ENCODE assay signal across 9 cellular contexts in the genomic region with DNA sequence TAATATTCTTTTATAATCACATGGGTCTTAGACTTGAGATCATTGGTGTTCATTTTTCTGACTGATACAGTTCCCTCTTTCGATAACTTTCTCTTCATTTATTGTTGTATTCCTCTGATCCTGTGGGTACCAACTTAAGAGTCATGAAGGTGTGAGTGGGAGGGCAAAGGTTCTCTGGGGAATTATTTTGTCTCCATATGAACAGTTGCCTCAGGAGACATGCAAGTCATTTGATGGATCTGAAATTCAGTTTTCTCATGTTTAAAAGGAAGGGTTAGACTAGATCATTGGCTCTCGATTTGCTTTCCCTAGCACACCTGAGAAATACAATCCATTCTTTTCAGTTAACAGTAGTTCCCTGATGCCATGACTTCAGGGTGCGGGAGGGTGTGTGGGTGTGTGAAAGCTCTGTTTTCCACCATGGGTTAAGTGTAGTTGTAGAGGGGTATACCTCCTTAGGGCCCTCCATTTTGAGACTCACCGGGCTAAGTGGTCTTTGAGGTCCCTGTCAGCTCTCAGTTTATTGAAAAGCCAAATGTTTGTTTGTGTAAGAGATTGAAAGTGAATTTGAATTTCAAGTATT. TPM values are rescaled to one million over a fixed set of nuclear protein-coding genes. Genes with fewer than 3 reads are reported as not detected.
A peak's percentile ranks its signal among the peaks of the same experiment; 100 is the strongest.
DNase-seq lines count a peak whose midpoint lies in the region; ATAC-seq, FAIRE-seq and TF ChIP-seq lines count a peak whose summit lies in the region.
"Had no signal": no experiment of that assay in that cellular context is flagged by ENCODE, and none has a peak within 500 bp of the region (broad histone marks: within the 10 kb centered on the region; RNA-seq: fewer than 3 reads in every experiment).

No MANE protein-coding gene starts in this region.

- H3K27ac Mint-ChIP-seq in activated CD8-positive, alpha-beta T cell treated with anti-CD3 and anti-CD28 coated beads for 36 hours = peak overlapping the region; percentile 95

- peak overlapping the region; percentile 72 for H3K27ac ChIP-seq in keratinocyte (ENCODE audit: control insufficient read depth, insufficient read depth, low read length)
- no peak overlapping the region for H3K27ac ChIP-seq in subcutaneous abdominal adipose tissue (ENCODE audit: low read depth, low read length)

- peaks cover 14% of the 10 kb centered on the region for H3K4me1 ChIP-seq in keratinocyte (ENCODE audit: control insufficient read depth, extremely low read depth, insufficient read depth, low read length)
- peaks cover 3 to 19% (median 15%) of the 10 kb centered on the region in 5 donors for H3K4me1 ChIP-seq in subcutaneous abdominal adipose tissue (ENCODE audit: control insufficient read depth in 5 of 5, insufficient read depth in 5 of 5, low read length in 5 of 5)

- H3K4me3 ChIP-seq in keratinocyte (ENCODE audit: control insufficient read depth in 2 of 3, extremely low read depth in 1 of 3, insufficient read depth in 2 of 3, low read depth in 1 of 3, low read length in 3 of 3) (peak overlapping the region; percentile 41 to 89 (median 75)), subcutaneous abdominal adipose tissue (ENCODE audit: low read depth in 1 of 5, low read length in 5 of 5) (peak overlapping the region; percentile 62 to 85 (median 66))
- H3K4me3 ChIP-seq: lung had no signal

- no peaks in the 10 kb centered on the region for H3K36me3 ChIP-seq in keratinocyte (ENCODE audit: control insufficient read depth in 2 of 2, extremely low read depth in 1 of 2, insufficient read depth in 2 of 2, low read length in 2 of 2)
- H3K36me3 ChIP-seq in subcutaneous abdominal adipose tissue (ENCODE audit: control insufficient read depth in 5 of 5, insufficient read depth in 5 of 5, low read length in 5 of 5) = peaks cover 3 to 13% (median 6%) of the 10 kb centered on the region in 5 donors

- no peaks in the 10 kb centered on the region for H3K27me3 ChIP-seq in keratinocyte (ENCODE audit: control insufficient read depth, extremely low read depth, insufficient read depth, low read length)
- no peaks in the 10 kb centered on the region for H3K27me3 ChIP-seq in subcutaneous abdominal adipose tissue (ENCODE audit: control insufficient read depth in 5 of 5, insufficient read depth in 4 of 5, low read length in 5 of 5)

- POLR2A ChIA-PET in activated CD8-positive, alpha-beta T cell treated with anti-CD3 and anti-CD28 coated beads for 36 hours (lab: Charles Lee) = interaction anchor here (1.1 to 2.2 kb wide), 7 partner anchors 11 to 189 kb away, joined by 3 to 7 read pairs (median 3); partner anchors contain the start of gene CNTRL

- no peaks in the 10 kb centered on the region for H3K27me3 Mint-ChIP-seq in activated CD8-positive, alpha-beta T cell treated with anti-CD3 and anti-CD28 coated beads for 36 hours

- ATAC-seq in activated CD8-positive, alpha-beta T cell treated with anti-CD3 and anti-CD28 coated beads for 36 hours = no peak

- H4K20me1 ChIP-seq in keratinocyte (ENCODE audit: control insufficient read depth, extremely low read depth, insufficient read depth, low read length) = no peaks in the 10 kb centered on the region

- H3K9ac ChIP-seq in keratinocyte (ENCODE audit: control insufficient read depth, extremely low read depth, insufficient read depth, low read length) = peak overlapping the region; percentile 67
- H3K9ac ChIP-seq in subcutaneous abdominal adipose tissue (ENCODE audit: low read length in 5 of 5) = peak overlapping the region; percentile 26 to 66 (median 62)

- CTCF ChIA-PET in activated CD8-positive, alpha-beta T cell treated with anti-CD3 and anti-CD28 coated beads for 36 hours (lab: Charles Lee) = interaction anchor here (0.6 to 2.4 kb wide), 10 partner anchors 9 to 361 kb away, joined by 3 to 8 read pairs (median 4); no protein-coding TSS in a partner anchor

- H3K9me3 ChIP-seq in keratinocyte (ENCODE audit: control insufficient read depth, low read depth, low read length) (no peaks in the 10 kb centered on the region), subcutaneous abdominal adipose tissue (ENCODE audit: control insufficient read depth in 5 of 5, low read length in 5 of 5) (no peaks in the 10 kb centered on the region)

- peaks cover 4% of the 10 kb centered on the region for H3K9me3 Mint-ChIP-seq in activated CD8-positive, alpha-beta T cell treated with anti-CD3 and anti-CD28 coated beads for 36 hours

- FAIRE-seq in keratinocyte (lab: Jason Lieb, UNC) = no peak

- no peak for TF ChIP-seq CTCF in activated CD8-positive, alpha-beta T cell treated with anti-CD3 and anti-CD28 coated beads for 36 hours (IDR thresholded peaks at IDR 0.05)
- TF ChIP-seq CTCF in keratinocyte (optimal IDR thresholded peaks at IDR 0.05 in 1 of 3, IDR thresholded peaks at IDR 0.05 in 1 of 3, conservative IDR thresholded peaks at IDR 0.05 in 1 of 3; ENCODE audit: extremely low read depth in 1 of 3, insufficient read depth in 2 of 3, low read length in 3 of 3) = no peak

- intact Hi-C loops in activated CD8-positive, alpha-beta T cell treated with anti-CD3 and anti-CD28 coated beads for 36 hours (cut with micrococcal nuclease) = loop anchor here (5.0 kb wide), 1 partner anchor 50 kb away; the partner anchor contains the start of gene CNTRL

- DNase-seq in activated CD8-positive, alpha-beta memory T cell treated with anti-CD3 and anti-CD28 coated beads, Interleukin-2, amount 50 U/mL, for 48 hours = peak; percentile 56
- DNase-seq in activated CD8-positive, alpha-beta memory T cell treated with anti-CD3 and anti-CD28 coated beads for 24 hours = no peak
- DNase-seq in activated CD8-positive, alpha-beta T cell treated with anti-CD3 and anti-CD28 coated beads for 36 hours = peak; percentile 50
- DNase-seq in keratinocyte (ENCODE audit: low read depth, low spot score) (no peak), amygdala (lab: John Stamatoyannopoulos, UW) (no peak), NCI-H1436 treated with DMSO at 0.1 percent for 48 hours (lab: John Stamatoyannopoulos, UW) (no peak), NCI-H524 treated with DMSO at 0.1 percent for 48 hours (lab: John Stamatoyannopoulos, UW) (no peak)

- H3K4me3 Mint-ChIP-seq in activated CD8-positive, alpha-beta T cell treated with anti-CD3 and anti-CD28 coated beads for 36 hours = peak overlapping the region; percentile 84

- H3K9me1 ChIP-seq in keratinocyte (ENCODE audit: control insufficient read depth, extremely low read depth, insufficient read depth, low read length) = no peaks in the 10 kb centered on the region

- H2AFZ ChIP-seq in keratinocyte (ENCODE audit: control insufficient read depth, low read length) = peak overlapping the region; percentile 75

- dilution Hi-C loops in keratinocyte (cut with MboI; ENCODE audit: extremely low pct_ligation_motif_present, low sequenced_read_pairs) = no loop called here

- peaks cover 55% of the 10 kb centered on the region for H3K36me3 Mint-ChIP-seq in activated CD8-positive, alpha-beta T cell treated with anti-CD3 and anti-CD28 coated beads for 36 hours (ENCODE audit: low read depth)

- peak overlapping the region; percentile 91 for H3K4me2 ChIP-seq in keratinocyte (ENCODE audit: control insufficient read depth, extremely low read depth, insufficient read depth, low read depth, low read length)

- H3K4me1 Mint-ChIP-seq in activated CD8-positive, alpha-beta T cell treated with anti-CD3 and anti-CD28 coated beads for 36 hours (ENCODE audit: low read depth) = peaks cover 47% of the 10 kb centered on the region

- peaks cover 2% of the 10 kb centered on the region for H3K79me2 ChIP-seq in keratinocyte (ENCODE audit: control insufficient read depth, insufficient read depth, low read length)

RNA-seq across cellular contexts. Expression of gene CNTRL, which starts 47.8 kb away (rescaled TPM):
- total RNA-seq in activated CD8-positive, alpha-beta T cell treated with anti-CD3 and anti-CD28 coated beads for 36 hours = 10 to 100 TPM; 62.8 to 69.8 TPM
- 2.4 to 5.3 TPM (median 3.5 TPM) in 3 replicates for polyA plus RNA-seq in keratinocyte
- polyA plus RNA-seq in keratinocyte (2011; ENCODE audit: low read depth) = 3.8 TPM
- polyA plus RNA-seq in keratinocyte (2011; cell fraction: cytosol; rRNA removed) = 1.6 and 2.3 TPM in 2 replicates
- polyA plus RNA-seq in keratinocyte (2011; cell fraction: nucleus; rRNA removed) = 5.2 and 5.4 TPM in 2 replicates
- polyA plus RNA-seq in keratinocyte (2012; ENCODE audit: low replicate concordance) = 1.5 and 3.4 TPM in 2 replicates
- polyA minus RNA-seq in keratinocyte = 2.6 to 5.9 TPM (median 4.8 TPM) in 3 replicates
- 5.0 TPM for polyA minus RNA-seq in keratinocyte (2011; cell fraction: cytosol; rRNA and poly(A)+ RNA removed)
- polyA minus RNA-seq in keratinocyte (2011; cell fraction: nucleus; rRNA and poly(A)+ RNA removed) = 1.5 and 7.8 TPM in 2 replicates

Comparison
In these comparisons a context has a peak if more than half of its experiments do, and no peak if none do; other contexts are left out.
1. DNase-seq: peak in activated CD8-positive, alpha-beta memory T cell treated with anti-CD3 and anti-CD28 coated beads, Interleukin-2, amount 50 U/mL, for 48 hours (single experiment) and activated CD8-positive, alpha-beta T cell treated with anti-CD3 and anti-CD28 coated beads for 36 hours (single experiment); none in activated CD8-positive, alpha-beta memory T cell treated with anti-CD3 and anti-CD28 coated beads for 24 hours (single experiment), keratinocyte (single experiment), amygdala (0 of 56), NCI-H1436 treated with DMSO at 0.1 percent for 48 hours (single experiment) and NCI-H524 treated with DMSO at 0.1 percent for 48 hours (single experiment).